9 cellular contexts compared by ENCODE assay signal in genomic region chr20:35120012-35120701, GRCh38. TPM values are rescaled to one million over a fixed set of nuclear protein-coding genes. Genes with fewer than 3 reads are reported as not detected.
A peak's percentile ranks its signal among the peaks of the same experiment; 100 is the strongest.
DNase-seq lines count a peak whose midpoint lies in the region; ATAC-seq and TF ChIP-seq lines count a peak whose summit lies in the region.
"Had no signal": no experiment of that assay in that cellular context is flagged by ENCODE, and none has a peak within 500 bp of the region (broad histone marks: within the 10 kb centered on the region; RNA-seq: fewer than 3 reads in every experiment).

No MANE protein-coding gene starts in this region.

- H3K27ac Mint-ChIP-seq in stimulated activated effector memory CD8-positive, alpha-beta T cell treated with anti-CD3 and anti-CD28 coated beads, Interleukin-12 subunit alpha, Interleukin-12 subunit beta, amount 100 ng/mL, for 72 hours = peak overlapping the region; percentile 89

- DNase-seq in HS-27A (ENCODE audit: low read depth) = peak; percentile 47
- DNase-seq in SKM-1 (lab: John Stamatoyannopoulos, UW; ENCODE audit: unreplicated experiment) = peak; percentile 90
- DNase-seq in fibroblast of peridontal ligament (ENCODE audit: extremely low read depth) = peak; percentile 78
- DNase-seq in stimulated activated effector memory CD8-positive, alpha-beta T cell treated with anti-CD3 and anti-CD28 coated beads, Interleukin-12 subunit alpha, Interleukin-12 subunit beta, amount 100 ng/mL, for 72 hours (ENCODE audit: low spot score in 2 of 2) = peak in 1 of 2 donors; percentile 68
- DNase-seq in ovary = no peak
- no peak for DNase-seq in cerebellar cortex (ENCODE audit: low spot score)
- DNase-seq: activated CD8-positive, alpha-beta memory T cell treated with anti-CD3 and anti-CD28 coated beads for 24 hours; NCI-H82 had no signal

- no peaks in the 10 kb centered on the region for H3K36me3 ChIP-seq in ovary

- H3K4me1 Mint-ChIP-seq in stimulated activated effector memory CD8-positive, alpha-beta T cell treated with anti-CD3 and anti-CD28 coated beads, Interleukin-12 subunit alpha, Interleukin-12 subunit beta, amount 100 ng/mL, for 72 hours = peaks cover 52% of the 10 kb centered on the region

- 71 to 83% (median 75%) methylated on average over 8 of the region's 8 CpGs for WGBS in ovary, 3 donors

- no peaks in the 10 kb centered on the region for H3K27me3 ChIP-seq in ovary

- H3K27ac ChIP-seq in ovary = no peak overlapping the region

- H3K9me3 ChIP-seq in ovary = no peaks in the 10 kb centered on the region

- H3K4me3 Mint-ChIP-seq in stimulated activated effector memory CD8-positive, alpha-beta T cell treated with anti-CD3 and anti-CD28 coated beads, Interleukin-12 subunit alpha, Interleukin-12 subunit beta, amount 100 ng/mL, for 72 hours = peak overlapping the region; percentile 22

- TF ChIP-seq CTCF in ovary (IDR thresholded peaks at IDR 0.05) = no peak

- intact Hi-C loops in ovary (cut with DNase I) = no loop called here

- ATAC-seq in stimulated activated effector memory CD8-positive, alpha-beta T cell treated with anti-CD3 and anti-CD28 coated beads, Interleukin-12 subunit alpha, Interleukin-12 subunit beta, amount 100 ng/mL, for 72 hours = peak; percentile 97
- no peak for ATAC-seq in HG03135 (IDR thresholded peaks at IDR 0.05; ENCODE audit: unreplicated experiment)

- H3K4me1 ChIP-seq in ovary (ENCODE audit: insufficient read depth) = peaks cover 2% of the 10 kb centered on the region

- H3K9me3 Mint-ChIP-seq in stimulated activated effector memory CD8-positive, alpha-beta T cell treated with anti-CD3 and anti-CD28 coated beads, Interleukin-12 subunit alpha, Interleukin-12 subunit beta, amount 100 ng/mL, for 72 hours = no peaks in the 10 kb centered on the region

- peaks cover 99% of the 10 kb centered on the region for H3K36me3 Mint-ChIP-seq in stimulated activated effector memory CD8-positive, alpha-beta T cell treated with anti-CD3 and anti-CD28 coated beads, Interleukin-12 subunit alpha, Interleukin-12 subunit beta, amount 100 ng/mL, for 72 hours

- no peak for TF ChIP-seq EP300 in ovary (IDR thresholded peaks at IDR 0.05)

- TF ChIP-seq POLR2A in ovary (IDR thresholded peaks at IDR 0.05) = no peak

- H3K4me3 ChIP-seq in ovary = no peak overlapping the region

RNA-seq across cellular contexts. Expression of gene EDEM2, which starts 27.0 kb away (rescaled TPM):
- 10 to 100 TPM in 5 of 7 donors, 1 to 10 TPM in 2; 6.4 to 14.9 (median 13.4) TPM for total RNA-seq in ovary
- 10 to 100 TPM; 10.3 to 19.4 TPM for polyA plus RNA-seq in ovary

RNA-seq across cellular contexts. Expression of gene TRPC4AP, which starts 27.6 kb away (rescaled TPM):
- total RNA-seq in ovary = 10 to 100 TPM; 32.9 to 41.5 (median 40.7) TPM
- polyA plus RNA-seq in ovary = 10 to 100 TPM; 30.5 to 51.8 TPM

RNA-seq across cellular contexts. Expression of gene PROCR, which starts 51.7 kb away (rescaled TPM):
- 10 to 100 TPM in 6 of 7 donors, 1 to 10 TPM in 1; 9.1 to 38.4 (median 17.5) TPM for total RNA-seq in ovary
- polyA plus RNA-seq in ovary = 10 to 100 TPM; 24.9 to 40.2 TPM

Comparison
In these comparisons a context has a peak if more than half of its experiments do, and no peak if none do; other contexts are left out.
1. DNase-seq: peak in HS-27A (single experiment), SKM-1 (single experiment) and fibroblast of peridontal ligament (single experiment); none in ovary (0 of 5) and cerebellar cortex (single experiment).